ENCODE assay signal across 16 cellular contexts in the genomic region with DNA sequence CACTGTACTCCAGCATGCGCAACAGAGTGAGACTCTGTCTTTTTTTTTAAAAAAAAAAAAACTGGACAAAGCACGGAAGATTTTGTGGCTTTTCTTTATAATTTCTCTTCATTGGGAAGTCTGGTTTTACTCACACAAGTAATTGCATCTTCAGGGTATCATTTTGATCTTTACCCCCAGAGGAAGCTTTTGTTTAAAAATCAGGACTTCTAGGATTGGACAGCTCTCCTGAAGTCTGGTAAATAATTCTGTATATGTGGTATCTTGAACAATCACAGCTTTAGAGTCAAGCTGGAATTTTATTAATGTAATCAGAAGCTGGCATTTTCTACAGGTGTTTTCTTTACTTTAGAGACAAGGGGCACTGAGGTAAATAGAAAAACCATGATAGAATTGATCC.
A peak's percentile ranks its signal among the peaks of the same experiment; 100 is the strongest.
DNase-seq lines count a peak whose midpoint lies in the region; ATAC-seq, FAIRE-seq and TF ChIP-seq lines count a peak whose summit lies in the region.
"Had no signal": no experiment of that assay in that cellular context is flagged by ENCODE, and none has a peak within 500 bp of the region (broad histone marks: within the 10 kb centered on the region; RNA-seq: fewer than 3 reads in every experiment).

No MANE protein-coding gene starts in this region.

- POLR2A ChIA-PET in A549 (lab: Yijun Ruan, JAX) = no interaction called here

- H4K20me1 ChIP-seq in GM23338 (replicated peaks; ENCODE audit: insufficient read depth) = no peaks in the 10 kb centered on the region

- no peaks in the 10 kb centered on the region for H3K9me3 ChIP-seq in A549
- no peaks in the 10 kb centered on the region for H3K9me3 ChIP-seq in HAP-1

- H3K27ac ChIP-seq in A549 (no peak overlapping the region), GM23338 (ENCODE audit: low read depth) (no peak overlapping the region)

- WGBS in A549 (ENCODE audit: missing lambda C conversion rate) = 75% methylated on average over 2 of the region's 2 CpGs

- FAIRE-seq in A549 (lab: Jason Lieb, UNC) = no peak
- FAIRE-seq: GM12891, H54, HTR-8/SVneo, K562 had no signal

- no peak overlapping the region for H3K27ac Mint-ChIP-seq in GM23338
- H3K27ac Mint-ChIP-seq: B cell; CD4-positive, alpha-beta T cell had no signal

- no peaks in the 10 kb centered on the region for H3K36me3 ChIP-seq in GM23338 (ENCODE audit: insufficient read depth)
- no peaks in the 10 kb centered on the region for H3K36me3 ChIP-seq in HAP-1 (replicated peaks)

- no peak overlapping the region for H3K4me3 Mint-ChIP-seq in GM23338
- H3K4me3 Mint-ChIP-seq: B cell; CD4-positive, alpha-beta T cell had no signal

- peaks cover 21% of the 10 kb centered on the region for H3K4me1 Mint-ChIP-seq in GM23338
- H3K4me1 Mint-ChIP-seq: B cell had no signal

- H3K79me2 ChIP-seq in GM23338 (replicated peaks; ENCODE audit: insufficient read depth) = no peaks in the 10 kb centered on the region

- H3K4me2 ChIP-seq in A549 (no peak overlapping the region), GM23338 (no peak overlapping the region)

- DNase-seq in A549 (ENCODE audit: low read depth in 1 of 2, low spot score in 1 of 2) (no peak), GM23338 (ENCODE audit: low spot score) (no peak), fibroblast of peridontal ligament (ENCODE audit: extremely low read depth) (peak; percentile 39), GM13977 (ENCODE audit: low spot score) (no peak), HAP-1 (ENCODE audit: low spot score in 2 of 2) (no peak)
- DNase-seq: C1 segment of cervical spinal cord; Calu3; CD4-positive, alpha-beta T cell; DMS 273 treated with DMSO at 0.1 percent for 48 hours had no signal

- no peak for TF ChIP-seq POLR2A in A549 (IDR thresholded peaks at IDR 0.05; ENCODE audit: low read length)

- H2AFZ ChIP-seq in GM23338 = no peak overlapping the region

- in situ Hi-C loops in GM13977 (cut with MboI; ENCODE audit: low pct_unique_long_range_greater_than_20kb, low sequenced_read_pairs, unreplicated experiment) = no loop called here
- in situ Hi-C loops in HAP-1 (cut with MboI; ENCODE audit: low sequenced_read_pairs) = no loop called here

- no peaks in the 10 kb centered on the region for H3K9me3 Mint-ChIP-seq in GM23338
- H3K9me3 Mint-ChIP-seq: CD4-positive, alpha-beta T cell had no signal

- no peak for TF ChIP-seq RAD21 in A549 (conservative IDR thresholded peaks at IDR 0.05 in 1 of 2, IDR thresholded peaks at IDR 0.05 in 1 of 2)

- H3K4me1 ChIP-seq in A549 = no peaks in the 10 kb centered on the region; the same call in 2 of the 3 replicates
- H3K4me1 ChIP-seq in GM23338 (ENCODE audit: insufficient read depth) = peaks cover 18% of the 10 kb centered on the region
- H3K4me1 ChIP-seq in HAP-1 = no peaks in the 10 kb centered on the region

- no peaks in the 10 kb centered on the region for H3F3A ChIP-seq in GM23338 (replicated peaks; ENCODE audit: low read depth)

- TF ChIP-seq EP300 in A549 (IDR thresholded peaks at IDR 0.05) = no peak

- H3K27me3 ChIP-seq in GM23338 (ENCODE audit: insufficient read depth) (no peaks in the 10 kb centered on the region), HAP-1 (ENCODE audit: low read depth) (no peaks in the 10 kb centered on the region)

- TF ChIP-seq CTCF in A549 (IDR thresholded peaks at IDR 0.05) (no peak), GM23338 (conservative IDR thresholded peaks at IDR 0.05; ENCODE audit: low read depth in 2 of 2) (no peak), GM13977 (IDR thresholded peaks at IDR 0.05; ENCODE audit: extremely low read depth, insufficient read depth, missing control alignments) (no peak)

- CTCF ChIA-PET in A549 (lab: Yijun Ruan, JAX) = interaction anchor here (0.6 kb wide), 1 partner anchor 303 kb away, joined by 5 read pairs; no protein-coding TSS in a partner anchor

- H3K9me2 ChIP-seq in GM23338 (ENCODE audit: insufficient read depth) = peaks cover 13% of the 10 kb centered on the region

- no peak for ATAC-seq in A549
- no peak for ATAC-seq in GM23338
- no peak for ATAC-seq in HG02623 (IDR thresholded peaks at IDR 0.05; ENCODE audit: unreplicated experiment)
- ATAC-seq: K562 had no signal

- H3K4me3 ChIP-seq in A549 (no peak overlapping the region), GM23338 (no peak overlapping the region), HAP-1 (no peak overlapping the region)
- H3K4me3 ChIP-seq: K562 had no signal

- H3K27me3 Mint-ChIP-seq in GM23338 (ENCODE audit: insufficient read depth, low read depth, poor library complexity) = peaks cover 5% of the 10 kb centered on the region

- H3K36me3 Mint-ChIP-seq in GM23338 (ENCODE audit: low read depth) = no peaks in the 10 kb centered on the region; the same call in 2 of the 3 replicates

TF ChIP-seq in A549, 52 proteins besides CTCF, POLR2A, EP300 and RAD21:
- TF ChIP-seq, protein P1, sequence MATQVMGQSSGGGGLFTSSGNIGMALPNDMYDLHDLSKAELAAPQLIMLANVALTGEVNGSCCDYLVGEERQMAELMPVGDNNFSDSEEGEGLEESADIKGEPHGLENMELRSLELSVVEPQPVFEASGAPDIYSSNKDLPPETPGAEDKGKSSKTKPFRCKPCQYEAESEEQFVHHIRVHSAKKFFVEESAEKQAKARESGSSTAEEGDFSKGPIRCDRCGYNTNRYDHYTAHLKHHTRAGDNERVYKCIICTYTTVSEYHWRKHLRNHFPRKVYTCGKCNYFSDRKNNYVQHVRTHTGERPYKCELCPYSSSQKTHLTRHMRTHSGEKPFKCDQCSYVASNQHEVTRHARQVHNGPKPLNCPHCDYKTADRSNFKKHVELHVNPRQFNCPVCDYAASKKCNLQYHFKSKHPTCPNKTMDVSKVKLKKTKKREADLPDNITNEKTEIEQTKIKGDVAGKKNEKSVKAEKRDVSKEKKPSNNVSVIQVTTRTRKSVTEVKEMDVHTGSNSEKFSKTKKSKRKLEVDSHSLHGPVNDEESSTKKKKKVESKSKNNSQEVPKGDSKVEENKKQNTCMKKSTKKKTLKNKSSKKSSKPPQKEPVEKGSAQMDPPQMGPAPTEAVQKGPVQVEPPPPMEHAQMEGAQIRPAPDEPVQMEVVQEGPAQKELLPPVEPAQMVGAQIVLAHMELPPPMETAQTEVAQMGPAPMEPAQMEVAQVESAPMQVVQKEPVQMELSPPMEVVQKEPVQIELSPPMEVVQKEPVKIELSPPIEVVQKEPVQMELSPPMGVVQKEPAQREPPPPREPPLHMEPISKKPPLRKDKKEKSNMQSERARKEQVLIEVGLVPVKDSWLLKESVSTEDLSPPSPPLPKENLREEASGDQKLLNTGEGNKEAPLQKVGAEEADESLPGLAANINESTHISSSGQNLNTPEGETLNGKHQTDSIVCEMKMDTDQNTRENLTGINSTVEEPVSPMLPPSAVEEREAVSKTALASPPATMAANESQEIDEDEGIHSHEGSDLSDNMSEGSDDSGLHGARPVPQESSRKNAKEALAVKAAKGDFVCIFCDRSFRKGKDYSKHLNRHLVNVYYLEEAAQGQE (IDR thresholded peaks at IDR 0.05) = peak; percentile 83
- no peak for TF ChIP-seq KDM1A (IDR thresholded peaks at IDR 0.05; ENCODE audit: low read depth)
TF ChIP-seq in A549: peak in this region for 1.

TF ChIP-seq in GM23338, 12 proteins besides CTCF, POLR2A, EP300 and RAD21 (continues in another document):
- TF ChIP-seq, protein P1 (IDR thresholded peaks at IDR 0.05; ENCODE audit: unreplicated experiment) = peak; percentile 29

TF ChIP-seq in PFSK-1, 5 proteins besides CTCF, POLR2A, EP300 and RAD21 (continues in another document):
- TF ChIP-seq SIN3A (IDR thresholded peaks at IDR 0.05; ENCODE audit: borderline replicate concordance, insufficient read depth, low read length) (no peak), POLR2AphosphoS5 (IDR thresholded peaks at IDR 0.05; ENCODE audit: low read depth, low read length) (no peak)
